ENCODE assay signal across 17 cellular contexts in the genomic region with DNA sequence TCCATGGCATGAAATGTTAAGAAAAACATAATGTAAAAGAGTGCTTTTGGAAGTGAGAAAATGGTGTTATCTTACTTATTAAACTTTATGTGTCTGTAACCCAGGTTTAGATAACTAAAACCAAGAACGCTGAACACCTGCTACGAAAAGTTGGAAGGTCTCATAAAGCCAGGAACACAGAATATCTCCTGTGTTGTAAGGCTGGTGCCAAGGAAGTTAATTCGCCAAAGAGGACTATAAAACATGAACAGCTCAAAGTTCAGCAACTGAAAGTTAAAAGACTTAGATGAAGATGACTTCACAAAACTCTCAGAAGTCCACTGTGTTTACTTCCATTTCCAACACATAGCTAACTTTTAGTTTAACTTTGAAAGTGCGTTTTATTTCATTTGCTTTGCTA. TPM values are rescaled to one million over a fixed set of nuclear protein-coding genes. Genes with fewer than 3 reads are reported as not detected.
DNase-seq lines count a peak whose midpoint lies in the region; ATAC-seq and FAIRE-seq lines count a peak whose summit lies in the region.
"Had no signal": no experiment of that assay in that cellular context is flagged by ENCODE, and none has a peak within 500 bp of the region (broad histone marks: within the 10 kb centered on the region; RNA-seq: fewer than 3 reads in every experiment).

No MANE protein-coding gene starts in this region.

- H3K4me3 Mint-ChIP-seq in CD4-positive, alpha-beta memory T cell = no peak overlapping the region
- H3K4me3 Mint-ChIP-seq: B cell; CD8-positive, alpha-beta T cell had no signal

- no peak overlapping the region for H3K27ac ChIP-seq in CD4-positive, alpha-beta memory T cell (ENCODE audit: low read depth, low read length)
- H3K27ac ChIP-seq in muscle layer of duodenum (ENCODE audit: low read length) = peak overlapping the region; percentile 41
- H3K27ac ChIP-seq in SJCRH30 = no peak overlapping the region
- H3K27ac ChIP-seq: PC-9 had no signal

- CTCF ChIA-PET in CD4-positive, alpha-beta memory T cell (lab: Charles Lee; ENCODE audit: partially characterized antibody) = interaction anchor here (0.9 to 20.8 kb wide), 13 partner anchors 8 to 181 kb away, joined by 3 to 285 read pairs (median 7); a partner anchor contains a TSS

- ATAC-seq in HG03025 (IDR thresholded peaks at IDR 0.05; ENCODE audit: low FRiP score, unreplicated experiment) = no peak
- ATAC-seq: CD8-positive, alpha-beta T cell had no signal

- H3K27me3 ChIP-seq in CD4-positive, alpha-beta memory T cell (ENCODE audit: insufficient read depth, low read length) = no peaks in the 10 kb centered on the region
- no peaks in the 10 kb centered on the region for H3K27me3 ChIP-seq in muscle layer of duodenum (ENCODE audit: low read depth, low read length)
- H3K27me3 ChIP-seq in SJCRH30 = no peaks in the 10 kb centered on the region; the same call in none of the 2 replicates

- POLR2A ChIA-PET in CD4-positive, alpha-beta memory T cell (lab: Charles Lee; ENCODE audit: partially characterized antibody) = interaction anchor here (1.2 to 12.9 kb wide), 2 partner anchors 16 to 48 kb away, joined by 3 to 176 read pairs; no protein-coding TSS in a partner anchor

- H3K36me3 ChIP-seq in CD4-positive, alpha-beta memory T cell (ENCODE audit: insufficient read depth, low read length) = peaks cover 18% of the 10 kb centered on the region
- H3K36me3 ChIP-seq in muscle layer of duodenum (ENCODE audit: control insufficient read depth in 1 of 2, insufficient read depth in 2 of 2, low read length in 2 of 2) (peaks cover 0 to 4% of the 10 kb centered on the region in 2 donors), SJCRH30 (no peaks in the 10 kb centered on the region)

- no peaks in the 10 kb centered on the region for H3K27me3 Mint-ChIP-seq in CD4-positive, alpha-beta memory T cell
- H3K27me3 Mint-ChIP-seq: B cell had no signal

- intact Hi-C loops in CD4-positive, alpha-beta memory T cell (cut with micrococcal nuclease) = no loop called here

- H3K4me1 Mint-ChIP-seq in CD4-positive, alpha-beta memory T cell = peaks cover 62 to 94% (median 80%) of the 10 kb centered on the region in 4 donors
- H3K4me1 Mint-ChIP-seq: B cell had no signal

- peaks cover 67% of the 10 kb centered on the region for H3K4me1 ChIP-seq in CD4-positive, alpha-beta memory T cell (ENCODE audit: insufficient read depth, low read length)
- H3K4me1 ChIP-seq in muscle layer of duodenum (ENCODE audit: control insufficient read depth in 1 of 2, insufficient read depth in 2 of 2, low read length in 2 of 2) = peaks cover 0 to 4% of the 10 kb centered on the region in 2 donors
- no peaks in the 10 kb centered on the region for H3K4me1 ChIP-seq in SJCRH30

- H3K36me3 Mint-ChIP-seq in CD4-positive, alpha-beta memory T cell = peaks cover 29 to 36% of the 10 kb centered on the region in 2 donors

- no peak overlapping the region for H3K4me3 ChIP-seq in CD4-positive, alpha-beta memory T cell (ENCODE audit: low read length in 2 of 2)
- H3K4me3 ChIP-seq in muscle layer of duodenum (ENCODE audit: low read depth in 1 of 2, low read length in 2 of 2) (no peak overlapping the region), SJCRH30 (no peak overlapping the region)
- H3K4me3 ChIP-seq: PC-9 had no signal

- H3K9me3 Mint-ChIP-seq in CD4-positive, alpha-beta memory T cell = no peaks in the 10 kb centered on the region

- DNase-seq in CD4-positive, alpha-beta memory T cell = no peak
- peak; percentile 43 for DNase-seq in LoVo (ENCODE audit: low spot score)
- no peak for DNase-seq in SJCRH30
- no peak for DNase-seq in inferior parietal cortex (ENCODE audit: extremely low spot score)
- DNase-seq: CD8-positive, alpha-beta T cell; DMS79; NCI-H1436; NCI-H2029 treated with DMSO at 0.1 percent for 48 hours; NCI-H510A; NCI-H774; PC-9 had no signal

- peak; percentile 88 for FAIRE-seq in colon (lab: Jason Lieb, UNC)
- FAIRE-seq: D721Med, H54 had no signal

- H3K9me3 ChIP-seq in CD4-positive, alpha-beta memory T cell (ENCODE audit: control insufficient read depth in 1 of 2, low read length in 2 of 2) = no peaks in the 10 kb centered on the region
- H3K9me3 ChIP-seq in muscle layer of duodenum (ENCODE audit: control insufficient read depth in 1 of 2, low read length in 2 of 2) = no peaks in the 10 kb centered on the region
- H3K9me3 ChIP-seq in SJCRH30 (replicated peaks) = no peaks in the 10 kb centered on the region

- peak overlapping the region in 6 of 7 donors; percentile 6 to 92 (median 70) for H3K27ac Mint-ChIP-seq in CD4-positive, alpha-beta memory T cell
- H3K27ac Mint-ChIP-seq: B cell had no signal

RNA-seq across cellular contexts. Expression of a gene that starts 54.3 kb away (rescaled TPM):
- 10 to 100 TPM; 32.5 TPM for total RNA-seq in CD4-positive, alpha-beta memory T cell
- polyA plus RNA-seq in CD4-positive, alpha-beta memory T cell = 10 to 100 TPM in 1 of 2 donors, 1 to 10 TPM in 1; 6.9 to 18.9 TPM
- total RNA-seq in SJCRH30 (2014; rRNA removed; shearing (Covaris generic)) = 0.08 and 0.12 TPM in 2 replicates

Comparison
In these comparisons a context has a peak if more than half of its experiments do, and no peak if none do; other contexts are left out.
1. RNA of a gene that starts 54.3 kb away (total RNA-seq): 32.5 TPM in CD4-positive, alpha-beta memory T cell; 0.08 to 0.12 TPM in SJCRH30; every median in the first group is over 10 times any median in the second.